In genomic region chr3:58491506-58492384, GRCh38 we compare ENCODE assay signal across 8 cellular contexts. TPM values are rescaled to one million over a fixed set of nuclear protein-coding genes. Genes with fewer than 3 reads are reported as not detected.
DNase-seq lines count a peak whose midpoint lies in the region; ATAC-seq and TF ChIP-seq lines count a peak whose summit lies in the region.

Gene KCTD6, plus strand, starts transcription at chr3:58492096. Its CDS starts 6,660 bp downstream, at chr3:58498756.

- H3K4me3 ChIP-seq in esophagus squamous epithelium, result peak within 1 kb of the TSS; percentile 78 to 96 (median 86)

- peak in 1 of 4 donors; percentile 41 for TF ChIP-seq POLR2A in esophagus squamous epithelium (IDR thresholded peaks at IDR 0.05)

- intact Hi-C loops in esophagus squamous epithelium (cut with DNase I), result loop anchor here (5.0 kb wide), 1 partner anchor 41 kb away; no protein-coding TSS in a partner anchor

- H3K27me3 Mint-ChIP-seq in IgD-negative memory B cell (peaks cover 7% of the 10 kb centered on the region), naive B cell (peaks cover 4 to 22% (median 19%) of the 10 kb centered on the region in 3 donors)
- H3K27me3 Mint-ChIP-seq in activated T-cell treated with anti-CD3 and anti-CD28 coated beads, Interleukin-2, amount 50 U/mL, for 4 hours (ENCODE audit: low read depth), result no peaks in the 10 kb centered on the region

- peak; percentile 60 to 91 (median 84) for TF ChIP-seq CTCF in esophagus squamous epithelium (IDR thresholded peaks at IDR 0.05)

- peaks cover 28 to 40% (median 32%) of the 10 kb centered on the region in 3 donors for H3K4me1 Mint-ChIP-seq in IgD-negative memory B cell
- peaks cover 52% of the 10 kb centered on the region for H3K4me1 Mint-ChIP-seq in activated T-cell treated with anti-CD3 and anti-CD28 coated beads, Interleukin-2, amount 50 U/mL, for 4 hours (ENCODE audit: low read depth)
- H3K4me1 Mint-ChIP-seq in naive B cell, result peaks cover 31 to 44% (median 34%) of the 10 kb centered on the region in 3 donors
- H3K4me1 Mint-ChIP-seq in stimulated activated effector memory CD8-positive, alpha-beta T cell treated with anti-CD3 and anti-CD28 coated beads, Interleukin-12 subunit alpha, Interleukin-12 subunit beta, amount 100 ng/mL, for 72 hours, result peaks cover 53% of the 10 kb centered on the region

- no peaks in the 10 kb centered on the region for H3K36me3 ChIP-seq in esophagus squamous epithelium

- H3K27ac ChIP-seq in esophagus squamous epithelium, result peak within 1 kb of the TSS; percentile 84 to 94 (median 90)

- H3K9me3 Mint-ChIP-seq in IgD-negative memory B cell, result no peaks in the 10 kb centered on the region
- H3K9me3 Mint-ChIP-seq in activated T-cell treated with anti-CD3 and anti-CD28 coated beads, Interleukin-2, amount 50 U/mL, for 4 hours, result no peaks in the 10 kb centered on the region
- H3K9me3 Mint-ChIP-seq in naive B cell, result no peaks in the 10 kb centered on the region
- H3K9me3 Mint-ChIP-seq in stimulated activated effector memory CD8-positive, alpha-beta T cell treated with anti-CD3 and anti-CD28 coated beads, Interleukin-12 subunit alpha, Interleukin-12 subunit beta, amount 100 ng/mL, for 72 hours, result no peaks in the 10 kb centered on the region

- H3K9me3 ChIP-seq in esophagus squamous epithelium, result no peaks in the 10 kb centered on the region

- peak; percentile 90 for ATAC-seq in GM21529 (IDR thresholded peaks at IDR 0.05; ENCODE audit: unreplicated experiment)
- peak; percentile 88 to 89 for ATAC-seq in activated T-cell treated with anti-CD3 and anti-CD28 coated beads, Interleukin-2, amount 50 U/mL, for 4 hours
- ATAC-seq in naive B cell (ENCODE audit: low read depth in 2 of 2), result peak; percentile 90 to 91
- peak; percentile 94 for ATAC-seq in stimulated activated effector memory CD8-positive, alpha-beta T cell treated with anti-CD3 and anti-CD28 coated beads, Interleukin-12 subunit alpha, Interleukin-12 subunit beta, amount 100 ng/mL, for 72 hours

- H3K4me3 Mint-ChIP-seq in IgD-negative memory B cell (peak within 1 kb of the TSS; percentile 87 to 95 (median 93)), naive B cell (peak within 1 kb of the TSS; percentile 85 to 96 (median 94))
- peak within 1 kb of the TSS; percentile 97 for H3K4me3 Mint-ChIP-seq in activated T-cell treated with anti-CD3 and anti-CD28 coated beads, Interleukin-2, amount 50 U/mL, for 4 hours
- H3K4me3 Mint-ChIP-seq in stimulated activated effector memory CD8-positive, alpha-beta T cell treated with anti-CD3 and anti-CD28 coated beads, Interleukin-12 subunit alpha, Interleukin-12 subunit beta, amount 100 ng/mL, for 72 hours, result peak within 1 kb of the TSS; percentile 85

- peak within 1 kb of the TSS; percentile 79 to 85 (median 81) for H3K27ac Mint-ChIP-seq in IgD-negative memory B cell
- H3K27ac Mint-ChIP-seq in naive B cell, result peak within 1 kb of the TSS; percentile 68 to 93 (median 86)
- peak within 1 kb of the TSS; percentile 91 for H3K27ac Mint-ChIP-seq in stimulated activated effector memory CD8-positive, alpha-beta T cell treated with anti-CD3 and anti-CD28 coated beads, Interleukin-12 subunit alpha, Interleukin-12 subunit beta, amount 100 ng/mL, for 72 hours

- WGBS in esophagus squamous epithelium, 2 donors, result 8% methylated on average over 1 to 4 of the region's 101 CpGs

- H3K4me1 ChIP-seq in esophagus squamous epithelium, result peaks cover 35 to 72% (median 46%) of the 10 kb centered on the region in 3 donors

- H3K36me3 Mint-ChIP-seq in IgD-negative memory B cell (peaks cover 8% of the 10 kb centered on the region), naive B cell (no peaks in the 10 kb centered on the region)
- H3K36me3 Mint-ChIP-seq in activated T-cell treated with anti-CD3 and anti-CD28 coated beads, Interleukin-2, amount 50 U/mL, for 4 hours (ENCODE audit: insufficient read depth), result no peaks in the 10 kb centered on the region
- H3K36me3 Mint-ChIP-seq in stimulated activated effector memory CD8-positive, alpha-beta T cell treated with anti-CD3 and anti-CD28 coated beads, Interleukin-12 subunit alpha, Interleukin-12 subunit beta, amount 100 ng/mL, for 72 hours, result no peaks in the 10 kb centered on the region

- H3K27me3 ChIP-seq in esophagus squamous epithelium, result no peaks in the 10 kb centered on the region

- DNase-seq in DMS153 treated with DMSO at 0.1 percent for 48 hours (lab: John Stamatoyannopoulos, UW; ENCODE audit: unreplicated experiment) (peak; percentile 55), esophagus squamous epithelium (lab: John Stamatoyannopoulos, UW) (peak; percentile 61), naive B cell (peak; percentile 92)
- DNase-seq in activated T-cell treated with anti-CD3 and anti-CD28 coated beads, Interleukin-2, amount 50 U/mL, for 4 hours, result peak; percentile 83
- peak; percentile 94 for DNase-seq in stimulated activated effector memory CD8-positive, alpha-beta T cell treated with anti-CD3 and anti-CD28 coated beads, Interleukin-12 subunit alpha, Interleukin-12 subunit beta, amount 100 ng/mL, for 72 hours (ENCODE audit: low spot score in 2 of 2)

TF ChIP-seq in PFSK-1, 5 proteins besides CTCF, POLR2A, EP300 and RAD21:
- TF ChIP-seq FOXP2 (optimal IDR thresholded peaks at IDR 0.05; ENCODE audit: borderline replicate concordance, extremely low read depth, extremely low read length, insufficient read depth), result peak; percentile 84
- TF ChIP-seq SIN3A (IDR thresholded peaks at IDR 0.05; ENCODE audit: borderline replicate concordance, insufficient read depth, low read length), result no peak

RNA-seq across cellular contexts. Expression of gene KCTD6, which starts in this region (rescaled TPM):
- polyA plus RNA-seq in IgD-negative memory B cell, result 15.5 TPM
- 8.5 TPM for polyA plus RNA-seq in PFSK-1 (2012; ENCODE audit: insufficient read length, low read depth)
- 1 to 10 TPM; 7.8 to 9.6 (median 8.3) TPM for total RNA-seq in activated T-cell treated with anti-CD3 and anti-CD28 coated beads, Interleukin-2, amount 50 U/mL, for 4 hours
- 10 to 100 TPM in 3 of 4 donors, 1 to 10 TPM in 1; 8.3 to 24.6 (median 16.2) TPM for total RNA-seq in esophagus squamous epithelium
- 10 to 100 TPM; 11.2 to 15.4 (median 12.6) TPM for polyA plus RNA-seq in naive B cell (ENCODE audit: low read depth in 6 of 6)

Comparison
In these comparisons a context has a peak if more than half of its experiments do, and no peak if none do; other contexts are left out.
1. Peak in every context shown above with its lines: DNase-seq, ATAC-seq, H3K4me3 ChIP-seq and H3K27ac ChIP-seq.